In genomic region chr3:32684800-32685603, GRCh38 we compare ENCODE assay signal across 1 cellular context.
TF ChIP-seq lines count a peak whose summit lies in the region.

Gene CNOT10 (plus strand): TSS chr3:32685188. CDS start chr3:32685461, 273 bp downstream.

TF ChIP-seq in HepG2, 621 proteins besides CTCF, POLR2A, EP300 and RAD21 (continued from another document and continues in another):
- TF ChIP-seq, protein P1, sequence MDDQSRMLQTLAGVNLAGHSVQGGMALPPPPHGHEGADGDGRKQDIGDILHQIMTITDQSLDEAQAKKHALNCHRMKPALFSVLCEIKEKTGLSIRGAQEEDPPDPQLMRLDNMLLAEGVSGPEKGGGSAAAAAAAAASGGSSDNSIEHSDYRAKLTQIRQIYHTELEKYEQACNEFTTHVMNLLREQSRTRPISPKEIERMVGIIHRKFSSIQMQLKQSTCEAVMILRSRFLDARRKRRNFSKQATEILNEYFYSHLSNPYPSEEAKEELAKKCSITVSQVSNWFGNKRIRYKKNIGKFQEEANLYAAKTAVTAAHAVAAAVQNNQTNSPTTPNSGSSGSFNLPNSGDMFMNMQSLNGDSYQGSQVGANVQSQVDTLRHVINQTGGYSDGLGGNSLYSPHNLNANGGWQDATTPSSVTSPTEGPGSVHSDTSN (CRISPR knock-in tag; IDR thresholded peaks at IDR 0.05; ENCODE audit: borderline replicate concordance) = no peak
- TF ChIP-seq HOXA3 (CRISPR knock-in tag; IDR thresholded peaks at IDR 0.05) (peak; percentile 91; the same call in 1 of the 2 replicates), SIX1 (CRISPR knock-in tag; IDR thresholded peaks at IDR 0.05; ENCODE audit: borderline replicate concordance) (no peak), HNRNPL (IDR thresholded peaks at IDR 0.05; ENCODE audit: low read depth, low read length) (0 out of 2 replicates have a peak, but pooled peaks have one; percentile 65), ZNF234 (CRISPR knock-in tag; conservative IDR thresholded peaks at IDR 0.05) (no peak; the same call in 1 of the 2 replicates), ZNF784 (CRISPR knock-in tag; IDR thresholded peaks at IDR 0.05; ENCODE audit: borderline replicate concordance) (peak; percentile 69; the same call in 1 of the 2 replicates), RARG (CRISPR knock-in tag; IDR thresholded peaks at IDR 0.05; ENCODE audit: low read depth) (peak; percentile 50; the same call in 1 of the 2 replicates), SMC3 (IDR thresholded peaks at IDR 0.05; ENCODE audit: low read length) (no peak), HNF4G (IDR thresholded peaks at IDR 0.05; ENCODE audit: borderline replicate concordance, low read depth, low read length) (no peak), HNF4G (CRISPR knock-in tag; IDR thresholded peaks at IDR 0.05; ENCODE audit: borderline replicate concordance, low read depth) (no peak), LRRFIP1 (CRISPR knock-in tag; conservative IDR thresholded peaks at IDR 0.05) (no peak), ZNF614 (CRISPR knock-in tag; IDR thresholded peaks at IDR 0.05; ENCODE audit: borderline replicate concordance) (no peak), ZSCAN20 (CRISPR knock-in tag; IDR thresholded peaks at IDR 0.05; ENCODE audit: borderline replicate concordance) (peak; percentile 75), ZNF432 (CRISPR knock-in tag; IDR thresholded peaks at IDR 0.05; ENCODE audit: borderline replicate concordance) (no peak), ZNF260 (CRISPR knock-in tag; IDR thresholded peaks at IDR 0.05; ENCODE audit: borderline replicate concordance, low read depth) (no peak), NFE2 (CRISPR knock-in tag; IDR thresholded peaks at IDR 0.05) (no peak), NFE2L2 (IDR thresholded peaks at IDR 0.05; ENCODE audit: low read length) (no peak), E2F5 (CRISPR knock-in tag; conservative IDR thresholded peaks at IDR 0.05) (no peak), NFRKB (IDR thresholded peaks at IDR 0.05) (no peak), ZNF83 (CRISPR knock-in tag; IDR thresholded peaks at IDR 0.05; ENCODE audit: borderline replicate concordance) (peak; percentile 48; the same call in 1 of the 2 replicates), ZNF879 (CRISPR knock-in tag; IDR thresholded peaks at IDR 0.05) (no peak), NFAT5 (CRISPR knock-in tag; IDR thresholded peaks at IDR 0.05) (peak; percentile 67; the same call in 1 of the 2 replicates), KAT2B (IDR thresholded peaks at IDR 0.05; ENCODE audit: borderline replicate concordance, low read depth, low read length) (no peak), NBN (conservative IDR thresholded peaks at IDR 0.05) (no peak), ATM (IDR thresholded peaks at IDR 0.05; ENCODE audit: borderline replicate concordance) (no peak), ZNF704 (CRISPR knock-in tag; IDR thresholded peaks at IDR 0.05; ENCODE audit: borderline replicate concordance) (peak; percentile 90; the same call in 1 of the 2 replicates), SATB2 (CRISPR knock-in tag; IDR thresholded peaks at IDR 0.05) (peak; percentile 76; the same call in 1 of the 2 replicates), ZNF30 (CRISPR knock-in tag; IDR thresholded peaks at IDR 0.05) (no peak), ISL2 (CRISPR knock-in tag; IDR thresholded peaks at IDR 0.05) (peak; percentile 81), REXO4 (CRISPR knock-in tag; IDR thresholded peaks at IDR 0.05; ENCODE audit: borderline replicate concordance) (no peak)
- TF ChIP-seq, protein P2, sequence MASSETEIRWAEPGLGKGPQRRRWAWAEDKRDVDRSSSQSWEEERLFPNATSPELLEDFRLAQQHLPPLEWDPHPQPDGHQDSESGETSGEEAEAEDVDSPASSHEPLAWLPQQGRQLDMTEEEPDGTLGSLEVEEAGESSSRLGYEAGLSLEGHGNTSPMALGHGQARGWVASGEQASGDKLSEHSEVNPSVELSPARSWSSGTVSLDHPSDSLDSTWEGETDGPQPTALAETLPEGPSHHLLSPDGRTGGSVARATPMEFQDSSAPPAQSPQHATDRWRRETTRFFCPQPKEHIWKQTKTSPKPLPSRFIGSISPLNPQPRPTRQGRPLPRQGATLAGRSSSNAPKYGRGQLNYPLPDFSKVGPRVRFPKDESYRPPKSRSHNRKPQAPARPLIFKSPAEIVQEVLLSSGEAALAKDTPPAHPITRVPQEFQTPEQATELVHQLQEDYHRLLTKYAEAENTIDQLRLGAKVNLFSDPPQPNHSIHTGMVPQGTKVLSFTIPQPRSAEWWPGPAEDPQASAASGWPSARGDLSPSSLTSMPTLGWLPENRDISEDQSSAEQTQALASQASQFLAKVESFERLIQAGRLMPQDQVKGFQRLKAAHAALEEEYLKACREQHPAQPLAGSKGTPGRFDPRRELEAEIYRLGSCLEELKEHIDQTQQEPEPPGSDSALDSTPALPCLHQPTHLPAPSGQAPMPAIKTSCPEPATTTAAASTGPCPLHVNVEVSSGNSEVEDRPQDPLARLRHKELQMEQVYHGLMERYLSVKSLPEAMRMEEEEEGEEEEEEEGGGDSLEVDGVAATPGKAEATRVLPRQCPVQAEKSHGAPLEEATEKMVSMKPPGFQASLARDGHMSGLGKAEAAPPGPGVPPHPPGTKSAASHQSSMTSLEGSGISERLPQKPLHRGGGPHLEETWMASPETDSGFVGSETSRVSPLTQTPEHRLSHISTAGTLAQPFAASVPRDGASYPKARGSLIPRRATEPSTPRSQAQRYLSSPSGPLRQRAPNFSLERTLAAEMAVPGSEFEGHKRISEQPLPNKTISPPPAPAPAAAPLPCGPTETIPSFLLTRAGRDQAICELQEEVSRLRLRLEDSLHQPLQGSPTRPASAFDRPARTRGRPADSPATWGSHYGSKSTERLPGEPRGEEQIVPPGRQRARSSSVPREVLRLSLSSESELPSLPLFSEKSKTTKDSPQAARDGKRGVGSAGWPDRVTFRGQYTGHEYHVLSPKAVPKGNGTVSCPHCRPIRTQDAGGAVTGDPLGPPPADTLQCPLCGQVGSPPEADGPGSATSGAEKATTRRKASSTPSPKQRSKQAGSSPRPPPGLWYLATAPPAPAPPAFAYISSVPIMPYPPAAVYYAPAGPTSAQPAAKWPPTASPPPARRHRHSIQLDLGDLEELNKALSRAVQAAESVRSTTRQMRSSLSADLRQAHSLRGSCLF (CRISPR knock-in tag; IDR thresholded peaks at IDR 0.05; ENCODE audit: borderline replicate concordance) = 0 out of 2 replicates have a peak, but pooled peaks have one; percentile 46
- TF ChIP-seq, protein P3, sequence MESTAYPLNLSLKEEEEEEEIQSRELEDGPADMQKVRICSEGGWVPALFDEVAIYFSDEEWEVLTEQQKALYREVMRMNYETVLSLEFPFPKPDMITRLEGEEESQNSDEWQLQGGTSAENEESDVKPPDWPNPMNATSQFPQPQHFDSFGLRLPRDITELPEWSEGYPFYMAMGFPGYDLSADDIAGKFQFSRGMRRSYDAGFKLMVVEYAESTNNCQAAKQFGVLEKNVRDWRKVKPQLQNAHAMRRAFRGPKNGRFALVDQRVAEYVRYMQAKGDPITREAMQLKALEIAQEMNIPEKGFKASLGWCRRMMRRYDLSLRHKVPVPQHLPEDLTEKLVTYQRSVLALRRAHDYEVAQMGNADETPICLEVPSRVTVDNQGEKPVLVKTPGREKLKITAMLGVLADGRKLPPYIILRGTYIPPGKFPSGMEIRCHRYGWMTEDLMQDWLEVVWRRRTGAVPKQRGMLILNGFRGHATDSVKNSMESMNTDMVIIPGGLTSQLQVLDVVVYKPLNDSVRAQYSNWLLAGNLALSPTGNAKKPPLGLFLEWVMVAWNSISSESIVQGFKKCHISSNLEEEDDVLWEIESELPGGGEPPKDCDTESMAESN (CRISPR knock-in tag; conservative IDR thresholded peaks at IDR 0.05) = peak; percentile 96
